In the genomic region with DNA sequence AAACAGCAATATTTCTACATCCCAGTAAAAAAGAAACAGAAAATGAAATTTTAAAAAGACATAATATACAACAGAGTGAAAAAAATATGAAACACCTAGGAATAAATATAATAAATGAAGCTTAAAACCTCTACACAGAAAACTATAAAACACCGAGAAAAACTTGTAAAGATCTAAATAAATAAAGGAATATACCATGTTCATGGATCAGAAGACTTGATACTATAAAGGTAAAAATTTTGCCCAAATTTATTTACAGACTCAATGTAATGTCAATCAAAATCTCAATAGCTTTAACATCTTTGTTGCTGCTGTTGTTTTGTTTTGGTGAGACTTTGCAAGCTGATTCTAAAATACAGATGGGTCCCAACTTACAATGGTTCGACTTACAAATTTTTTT, we compare ENCODE assay signal across 18 cellular contexts. TPM values are rescaled to one million over a fixed set of nuclear protein-coding genes. Genes with fewer than 3 reads are reported as not detected.
A peak's percentile ranks its signal among the peaks of the same experiment; 100 is the strongest.
DNase-seq lines count a peak whose midpoint lies in the region; ATAC-seq, FAIRE-seq and TF ChIP-seq lines count a peak whose summit lies in the region.
"Had no signal": no experiment of that assay in that cellular context is flagged by ENCODE, and none has a peak within 500 bp of the region (broad histone marks: within the 10 kb centered on the region; RNA-seq: fewer than 3 reads in every experiment).

No MANE protein-coding gene starts in this region.

- H3K27me3 ChIP-seq in small intestine (ENCODE audit: control insufficient read depth in 2 of 2, insufficient read depth in 2 of 2, low read length in 2 of 2) = no peaks in the 10 kb centered on the region
- peaks cover 12% of the 10 kb centered on the region for H3K27me3 ChIP-seq in CD4-positive, alpha-beta T cell (ENCODE audit: control insufficient read depth, insufficient read depth, low read length)
- H3K27me3 ChIP-seq: BLaER1 treated with 17β-estradiol and CSF1 and Interleukin-3, amounts not matched to agents 10 nM and 100 nM had no signal

- ATAC-seq in HG02759 (IDR thresholded peaks at IDR 0.05; ENCODE audit: unreplicated experiment) = no peak
- ATAC-seq in CD4-positive, alpha-beta T cell (ENCODE audit: poor library complexity) = no peak
- ATAC-seq: GM23338, K562 had no signal

- H3K36me3 Mint-ChIP-seq in IgD-negative memory B cell = peaks cover 19% of the 10 kb centered on the region
- no peaks in the 10 kb centered on the region for H3K36me3 Mint-ChIP-seq in CD4-positive, alpha-beta T cell (ENCODE audit: low read depth)

- POLR2A ChIA-PET in HEK293T (lab: Yijun Ruan, JAX) = no interaction called here
- POLR2A ChIA-PET in CD4-positive, alpha-beta T cell (lab: Charles Lee) = no interaction called here

- no peak overlapping the region for H3K4me3 ChIP-seq in small intestine (ENCODE audit: low read depth in 1 of 2, low read length in 2 of 2)
- H3K4me3 ChIP-seq: BLaER1 treated with 17β-estradiol and CSF1 and Interleukin-3, amounts not matched to agents 10 nM and 100 nM; GM23338; K562 had no signal

- H3K9me3 Mint-ChIP-seq in IgD-negative memory B cell = peaks cover 2 to 11% (median 4%) of the 10 kb centered on the region in 3 donors
- H3K9me3 Mint-ChIP-seq in CD4-positive, alpha-beta T cell = peaks cover 2% of the 10 kb centered on the region

- H3K36me3 ChIP-seq in small intestine (ENCODE audit: control insufficient read depth in 2 of 2, insufficient read depth in 2 of 2, low read length in 2 of 2) = no peaks in the 10 kb centered on the region

- H3K4me1 Mint-ChIP-seq in IgD-negative memory B cell = peaks cover 45 to 54% (median 45%) of the 10 kb centered on the region in 3 donors
- no peaks in the 10 kb centered on the region for H3K4me1 Mint-ChIP-seq in CD4-positive, alpha-beta T cell (ENCODE audit: low read depth)

- no peak for TF ChIP-seq CTCF in CD4-positive, alpha-beta T cell (IDR thresholded peaks at IDR 0.05)

- CTCF ChIA-PET in HEK293T (lab: Yijun Ruan, JAX) = no interaction called here
- CTCF ChIA-PET in CD4-positive, alpha-beta T cell (lab: Charles Lee) = no interaction called here

- WGBS in small intestine, 3 donors = 90 to 97% (median 94%) methylated on average over 2 of the region's 2 CpGs

- no peak overlapping the region for H3K27ac ChIP-seq in small intestine (ENCODE audit: low read depth in 1 of 2, low read length in 1 of 2)
- no peak overlapping the region for H3K27ac ChIP-seq in CD4-positive, alpha-beta T cell (ENCODE audit: low read depth, low read length)
- H3K27ac ChIP-seq: 22Rv1; BLaER1 treated with 17β-estradiol and CSF1 and Interleukin-3, amounts not matched to agents 10 nM and 100 nM; HL-60 had no signal

- H3K27ac Mint-ChIP-seq in IgD-negative memory B cell = peak overlapping the region in 2 of 3 donors; percentile 4 to 31
- no peak overlapping the region for H3K27ac Mint-ChIP-seq in CD4-positive, alpha-beta T cell
- H3K27ac Mint-ChIP-seq: GM23338 had no signal

- intact Hi-C loops in CD4-positive, alpha-beta T cell (cut with DNase I, micrococcal nuclease) = no loop called here

- FAIRE-seq in A204.1 (lab: Jason Lieb, UNC) (peak; percentile 90), colon (lab: Jason Lieb, UNC) (peak; percentile 86), small intestine (lab: Jason Lieb, UNC) (peak; percentile 75)
- FAIRE-seq: GM12892, GM18507, H54, K562 had no signal

- H3K4me1 ChIP-seq in small intestine (ENCODE audit: control insufficient read depth in 2 of 2, insufficient read depth in 1 of 2, low read depth in 1 of 2, low read length in 1 of 2) = no peaks in the 10 kb centered on the region

- H3K9me3 ChIP-seq in small intestine (ENCODE audit: control insufficient read depth, low read depth) = no peaks in the 10 kb centered on the region
- no peaks in the 10 kb centered on the region for H3K9me3 ChIP-seq in CD4-positive, alpha-beta T cell (ENCODE audit: control insufficient read depth, low read length)

- peaks cover 1% of the 10 kb centered on the region for H3K27me3 Mint-ChIP-seq in IgD-negative memory B cell
- H3K27me3 Mint-ChIP-seq in CD4-positive, alpha-beta T cell = peaks cover 40% of the 10 kb centered on the region

- DNase-seq in small intestine = no peak
- DNase-seq in HEK293T (ENCODE audit: extremely low spot score) = no peak
- DNase-seq in CD4-positive, alpha-beta T cell = no peak
- DNase-seq: Caco-2, GDM1, HCEC 1CT had no signal

- peak overlapping the region; percentile 78 to 97 (median 84) for H3K4me3 Mint-ChIP-seq in IgD-negative memory B cell
- no peak overlapping the region for H3K4me3 Mint-ChIP-seq in CD4-positive, alpha-beta T cell
- H3K4me3 Mint-ChIP-seq: GM23338 had no signal

TF ChIP-seq in HEK293T, 16 proteins besides CTCF, POLR2A, EP300 and RAD21:
- TF ChIP-seq TARDBP (IDR thresholded peaks at IDR 0.05) (no peak), SP1 (IDR thresholded peaks at IDR 0.05) (no peak), FOXM1 (IDR thresholded peaks at IDR 0.05; ENCODE audit: borderline replicate concordance) (no peak), ZNF384 (IDR thresholded peaks at IDR 0.05) (no peak), ARNT (IDR thresholded peaks at IDR 0.05) (no peak), L3MBTL2 (conservative IDR thresholded peaks at IDR 0.05) (no peak), LEF1 (IDR thresholded peaks at IDR 0.05; ENCODE audit: borderline replicate concordance) (no peak), HDGF (IDR thresholded peaks at IDR 0.05; ENCODE audit: borderline replicate concordance) (no peak), PKNOX1 (IDR thresholded peaks at IDR 0.05) (no peak), CTBP1 (IDR thresholded peaks at IDR 0.05; ENCODE audit: borderline replicate concordance) (no peak), NFRKB (IDR thresholded peaks at IDR 0.05) (no peak), BHLHE40 (IDR thresholded peaks at IDR 0.05; ENCODE audit: borderline replicate concordance) (no peak)

RNA-seq across cellular contexts. Expression of gene TBC1D9, which starts 5.7 kb away (rescaled TPM):
- polyA plus RNA-seq in IgD-negative memory B cell (59.4 TPM), small intestine (10 to 100 TPM in 2 of 3 donors, 1 to 10 TPM in 1; 6.8 to 11.4 (median 10.1) TPM)
- total RNA-seq in CD4-positive, alpha-beta T cell = under 1 TPM; 0.20 to 0.33 TPM
- polyA plus RNA-seq: K562 had no signal
